1 cellular context compared by ENCODE assay signal in genomic region chr7:138785587-138786437, GRCh38.
TF ChIP-seq lines count a peak whose summit lies in the region.

No MANE protein-coding gene starts in this region.

TF ChIP-seq in GM23338, 12 proteins besides CTCF, POLR2A, EP300 and RAD21:
- TF ChIP-seq REST (IDR thresholded peaks at IDR 0.05; ENCODE audit: unreplicated experiment) (no peak), EZH2 (IDR thresholded peaks at IDR 0.05; ENCODE audit: low read depth, unreplicated experiment) (no peak), CREB1 (CRISPR knock-in tag; IDR thresholded peaks at IDR 0.05; ENCODE audit: low read depth) (no peak), JUNB (IDR thresholded peaks at IDR 0.05; ENCODE audit: unreplicated experiment) (no peak), EZH2phosphoT487 (IDR thresholded peaks at IDR 0.05; ENCODE audit: unreplicated experiment) (no peak), POLR2AphosphoS5 (IDR thresholded peaks at IDR 0.05; ENCODE audit: low read depth) (no peak), NANOG (IDR thresholded peaks at IDR 0.05; ENCODE audit: borderline replicate concordance) (no peak), ETS1 (IDR thresholded peaks at IDR 0.05) (no peak), STAT1 (IDR thresholded peaks at IDR 0.05; ENCODE audit: unreplicated experiment) (no peak), ZNF331 (CRISPR knock-in tag; IDR thresholded peaks at IDR 0.05; ENCODE audit: low read depth) (no peak), ZNF462 (CRISPR knock-in tag; IDR thresholded peaks at IDR 0.05) (no peak)
TF ChIP-seq in GM23338: peak in this region for 0.
